In the genomic region with DNA sequence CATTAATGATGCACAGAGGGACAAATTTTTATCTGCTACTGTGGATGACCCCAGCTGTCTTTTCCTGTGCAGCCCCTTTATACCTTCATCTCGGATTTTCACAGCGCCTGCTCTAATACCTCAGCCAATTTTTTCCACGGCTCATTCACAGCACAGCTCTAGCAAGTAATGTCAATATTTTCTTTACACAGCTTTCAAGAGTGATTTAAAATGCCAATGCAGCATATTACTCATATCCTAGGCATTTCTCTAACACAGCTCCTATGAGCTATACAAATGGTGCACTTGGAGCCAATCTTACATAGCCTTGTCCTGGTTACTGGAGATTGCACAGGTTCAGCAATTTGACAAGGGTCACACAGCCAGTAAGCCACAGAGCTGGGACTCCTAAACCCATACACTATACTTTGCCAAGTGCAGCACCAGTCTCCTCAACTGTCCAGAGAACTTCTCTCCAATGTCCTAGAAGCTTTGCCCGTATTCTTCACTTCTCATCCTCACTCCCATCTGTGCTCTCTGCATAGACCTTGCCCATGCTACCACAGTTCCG, we compare ENCODE assay signal across 21 cellular contexts.
DNase-seq lines count a peak whose midpoint lies in the region; ATAC-seq and TF ChIP-seq lines count a peak whose summit lies in the region.
"Had no signal": no experiment of that assay in that cellular context is flagged by ENCODE, and none has a peak within 500 bp of the region (broad histone marks: within the 10 kb centered on the region; RNA-seq: fewer than 3 reads in every experiment).

No MANE protein-coding gene starts in this region.

- H3K36me3 Mint-ChIP-seq in stimulated activated memory B cell treated with anti-CD40 and anti-IgM and Interleukin-4, amounts not matched to agents 10 μg/mL and 1 μg/mL and 100 μg/mL, for 72 hours, result no peaks in the 10 kb centered on the region
- H3K36me3 Mint-ChIP-seq: activated naive CD8-positive, alpha-beta T cell treated with anti-CD3 and anti-CD28 coated beads for 36 hours had no signal

- H3K36me3 ChIP-seq in gastrocnemius medialis, result no peaks in the 10 kb centered on the region

- no peaks in the 10 kb centered on the region for H3K27me3 ChIP-seq in gastrocnemius medialis

- no peak overlapping the region for H3K27ac ChIP-seq in caudate nucleus (ENCODE audit: low read depth, low read length)
- H3K27ac ChIP-seq in gastrocnemius medialis, result no peak overlapping the region
- H3K27ac ChIP-seq: C4-2B, coronary artery had no signal

- DNase-seq in HS-5 (ENCODE audit: low read depth) (peak; percentile 18), astrocyte of the cerebellum (ENCODE audit: low read depth) (peak; percentile 43), iris pigment epithelial cell (ENCODE audit: low read depth) (peak; percentile 2), caudate nucleus (lab: John Stamatoyannopoulos, UW) (no peak), hypothalamus (lab: John Stamatoyannopoulos, UW) (no peak), gastrocnemius medialis (no peak)
- DNase-seq: activated CD4-positive, alpha-beta T cell treated with anti-CD3 and anti-CD28 coated beads, Interleukin-2, amount 50 U/mL, for 48 hours; activated naive CD8-positive, alpha-beta T cell treated with anti-CD3 and anti-CD28 coated beads for 36 hours; activated T-cell treated with anti-CD3 and anti-CD28 coated beads, Interleukin-2, amount 50 U/mL, for 4 hours; erythroblast; H9; KG1; NCI-H1417 treated with DMSO at 0.1 percent for 48 hours; NCI-H226; right cardiac atrium; stimulated activated CD4-positive, alpha-beta T cell treated with anti-CD3 and anti-CD28 coated beads, Interleukin-4, amount 100 ng/mL, for 4 hours had no signal

- no peaks in the 10 kb centered on the region for H3K4me1 Mint-ChIP-seq in stimulated activated memory B cell treated with anti-CD40 and anti-IgM and Interleukin-4, amounts not matched to agents 10 μg/mL and 1 μg/mL and 100 μg/mL, for 72 hours
- H3K4me1 Mint-ChIP-seq: activated naive CD8-positive, alpha-beta T cell treated with anti-CD3 and anti-CD28 coated beads for 36 hours had no signal

- ATAC-seq in stimulated activated memory B cell treated with anti-CD40 and anti-IgM and Interleukin-4, amounts not matched to agents 10 μg/mL and 1 μg/mL and 100 μg/mL, for 72 hours, result peak; percentile 41
- ATAC-seq in HG03039 (IDR thresholded peaks at IDR 0.05; ENCODE audit: unreplicated experiment) (no peak), gastrocnemius medialis (no peak)
- ATAC-seq: activated T-cell treated with anti-CD3 and anti-CD28 coated beads, Interleukin-2, amount 50 U/mL, for 4 hours; right cardiac atrium had no signal

- no peak overlapping the region for H3K4me3 Mint-ChIP-seq in stimulated activated memory B cell treated with anti-CD40 and anti-IgM and Interleukin-4, amounts not matched to agents 10 μg/mL and 1 μg/mL and 100 μg/mL, for 72 hours
- H3K4me3 Mint-ChIP-seq: activated naive CD8-positive, alpha-beta T cell treated with anti-CD3 and anti-CD28 coated beads for 36 hours; activated T-cell treated with anti-CD3 and anti-CD28 coated beads, Interleukin-2, amount 50 U/mL, for 4 hours; H9; nephron had no signal

- no peaks in the 10 kb centered on the region for H3K9me3 ChIP-seq in gastrocnemius medialis

- H3K9me3 Mint-ChIP-seq in stimulated activated memory B cell treated with anti-CD40 and anti-IgM and Interleukin-4, amounts not matched to agents 10 μg/mL and 1 μg/mL and 100 μg/mL, for 72 hours, result peaks cover 8% of the 10 kb centered on the region

- no peaks in the 10 kb centered on the region for H3K4me1 ChIP-seq in gastrocnemius medialis

- H3K27me3 Mint-ChIP-seq in stimulated activated memory B cell treated with anti-CD40 and anti-IgM and Interleukin-4, amounts not matched to agents 10 μg/mL and 1 μg/mL and 100 μg/mL, for 72 hours, result no peaks in the 10 kb centered on the region
- H3K27me3 Mint-ChIP-seq: activated naive CD8-positive, alpha-beta T cell treated with anti-CD3 and anti-CD28 coated beads for 36 hours had no signal

- H3K4me3 ChIP-seq in astrocyte of the cerebellum (ENCODE audit: low read depth, low read length), result no peak overlapping the region
- H3K4me3 ChIP-seq in gastrocnemius medialis, result no peak overlapping the region
- H3K4me3 ChIP-seq: coronary artery had no signal

- intact Hi-C loops in gastrocnemius medialis (cut with DNase I; ENCODE audit: low total_unique reads), result no loop called here

- TF ChIP-seq CTCF in astrocyte of the cerebellum (IDR thresholded peaks at IDR 0.05; ENCODE audit: low read depth, low read length, missing control alignments), result no peak
- TF ChIP-seq CTCF in gastrocnemius medialis (IDR thresholded peaks at IDR 0.05 in 4 of 5, conservative IDR thresholded peaks at IDR 0.05 in 1 of 5), result no peak

- H3K27ac Mint-ChIP-seq in stimulated activated memory B cell treated with anti-CD40 and anti-IgM and Interleukin-4, amounts not matched to agents 10 μg/mL and 1 μg/mL and 100 μg/mL, for 72 hours, result no peak overlapping the region
- H3K27ac Mint-ChIP-seq: activated naive CD8-positive, alpha-beta T cell treated with anti-CD3 and anti-CD28 coated beads for 36 hours; H9 had no signal

- in situ Hi-C loops in astrocyte of the cerebellum (cut with HindIII; ENCODE audit: low sequenced_read_pairs) (no loop called here), gastrocnemius medialis (cut with MboI; ENCODE audit: low sequenced_read_pairs in 4 of 4) (no loop called here)

- no peak for TF ChIP-seq POLR2A in gastrocnemius medialis (IDR thresholded peaks at IDR 0.05)

Comparison
In these comparisons a context has a peak if more than half of its experiments do, and no peak if none do; other contexts are left out.
1. DNase-seq: peak in HS-5 (single experiment), astrocyte of the cerebellum (single experiment) and iris pigment epithelial cell (single experiment); none in caudate nucleus (0 of 61), hypothalamus (0 of 51) and gastrocnemius medialis (0 of 2).